26 cellular contexts compared by ENCODE assay signal in genomic region chrX:107845625-107846024, GRCh38. TPM values are rescaled to one million over a fixed set of nuclear protein-coding genes. Genes with fewer than 3 reads are reported as not detected.
DNase-seq lines count a peak whose midpoint lies in the region; ATAC-seq and TF ChIP-seq lines count a peak whose summit lies in the region.
"Had no signal": no experiment of that assay in that cellular context is flagged by ENCODE, and none has a peak within 500 bp of the region (broad histone marks: within the 10 kb centered on the region; RNA-seq: fewer than 3 reads in every experiment).

No MANE protein-coding gene starts in this region.

- TF ChIP-seq CTCF in HEK293 (tag by site-specific recombination; IDR thresholded peaks at IDR 0.05) (no peak), osteoblast (IDR thresholded peaks at IDR 0.05; ENCODE audit: extremely low read depth, low read depth, low read length) (no peak)

- no peak overlapping the region for H2AFZ ChIP-seq in osteoblast (ENCODE audit: low read length)
- H2AFZ ChIP-seq: hepatocyte, parathyroid adenoma had no signal

- DNase-seq in activated T-cell treated with anti-CD3 and anti-CD28 coated beads, Interleukin-2, amount 50 U/mL, for 4 hours, result no peak
- no peak for DNase-seq in activated T-cell treated with anti-CD3 and anti-CD28 coated beads, Interleukin-2, amount 50 U/mL, for 1 hour
- DNase-seq in osteoblast (ENCODE audit: insufficient read length, low spot score, missing footprints) (peak; percentile 39), UCSD-AML1 (lab: John Stamatoyannopoulos, UW; ENCODE audit: unreplicated experiment) (no peak)
- no peak for DNase-seq in effector CD8-positive, alpha-beta T cell (lab: John Stamatoyannopoulos, UW)
- DNase-seq: activated CD4-positive, CD25-positive, alpha-beta regulatory T cell treated with anti-CD3 and anti-CD28 coated beads, Interleukin-2, amount 50 U/mL, for 72 hours; activated CD8-positive, alpha-beta memory T cell treated with anti-CD3 and anti-CD28 coated beads, Interleukin-2, amount 50 U/mL, for 4 hours; activated gamma-delta T cell; amygdala; COR-L47; DMS53; effector memory CD8-positive, alpha-beta T cell; MV-4-11; NCI-H1436 treated with DMSO at 0.1 percent for 48 hours; NCI-H748 treated with DMSO at 0.1 percent for 48 hours; Peyer's patch; SJCRH30; trophoblast cell had no signal

- no peaks in the 10 kb centered on the region for H4K20me1 ChIP-seq in osteoblast (ENCODE audit: insufficient read depth, low read length)
- H4K20me1 ChIP-seq: BLaER1 treated with 17β-estradiol and CSF1 and Interleukin-3, amounts not matched to agents 10 nM and 100 nM had no signal

- peak; percentile 79 to 84 for ATAC-seq in activated T-cell treated with anti-CD3 and anti-CD28 coated beads, Interleukin-2, amount 50 U/mL, for 4 hours
- ATAC-seq in activated T-helper 17 cell treated with anti-CD3 and anti-CD28 coated beads, Interleukin-2, amount 50 U/mL, for 72 hours (replicated peaks), result peak; percentile 91
- ATAC-seq: effector memory CD8-positive, alpha-beta T cell had no signal

- POLR2A ChIA-PET in HEK293 (lab: Yijun Ruan, JAX), result no interaction called here

- H3K27ac Mint-ChIP-seq in activated T-helper 17 cell treated with anti-CD3 and anti-CD28 coated beads, Interleukin-2, amount 50 U/mL, for 72 hours, result no peak overlapping the region
- H3K27ac Mint-ChIP-seq: effector memory CD8-positive, alpha-beta T cell had no signal

- no peak overlapping the region for H3K4me3 Mint-ChIP-seq in activated T-cell treated with anti-CD3 and anti-CD28 coated beads, Interleukin-2, amount 50 U/mL, for 4 hours
- H3K4me3 Mint-ChIP-seq in activated T-helper 17 cell treated with anti-CD3 and anti-CD28 coated beads, Interleukin-2, amount 50 U/mL, for 72 hours, result no peak overlapping the region
- H3K4me3 Mint-ChIP-seq: effector memory CD8-positive, alpha-beta T cell; neural crest cell had no signal

- H3K4me1 Mint-ChIP-seq in activated T-cell treated with anti-CD3 and anti-CD28 coated beads, Interleukin-2, amount 50 U/mL, for 4 hours (ENCODE audit: low read depth), result peaks cover 20% of the 10 kb centered on the region
- peaks cover 4% of the 10 kb centered on the region for H3K4me1 Mint-ChIP-seq in activated T-helper 17 cell treated with anti-CD3 and anti-CD28 coated beads, Interleukin-2, amount 50 U/mL, for 72 hours
- H3K4me1 Mint-ChIP-seq: neural crest cell had no signal

- no peak overlapping the region for H3K4me2 ChIP-seq in osteoblast (ENCODE audit: insufficient read depth, low read length)
- H3K4me2 ChIP-seq: BLaER1 treated with 17β-estradiol and CSF1 and Interleukin-3, amounts not matched to agents 10 nM and 100 nM; hepatocyte had no signal

- H3K9me3 Mint-ChIP-seq in activated T-cell treated with anti-CD3 and anti-CD28 coated beads, Interleukin-2, amount 50 U/mL, for 4 hours, result no peaks in the 10 kb centered on the region
- H3K9me3 Mint-ChIP-seq in activated T-helper 17 cell treated with anti-CD3 and anti-CD28 coated beads, Interleukin-2, amount 50 U/mL, for 72 hours, result no peaks in the 10 kb centered on the region
- H3K9me3 Mint-ChIP-seq: effector memory CD8-positive, alpha-beta T cell had no signal

- no peak overlapping the region for H3K4me3 ChIP-seq in HEK293 (ENCODE audit: low read depth, low read length)
- no peak overlapping the region for H3K4me3 ChIP-seq in osteoblast (ENCODE audit: insufficient read depth, low read length)
- H3K4me3 ChIP-seq: BLaER1 treated with 17β-estradiol and CSF1 and Interleukin-3, amounts not matched to agents 10 nM and 100 nM; breast epithelium; esophagus muscularis mucosa; hepatocyte; Peyer's patch; SJCRH30 had no signal

- H3K36me3 ChIP-seq in HEK293 (ENCODE audit: control insufficient read depth in 2 of 2, insufficient read depth in 1 of 2, low read length in 2 of 2) (peaks cover 3 to 11% of the 10 kb centered on the region in 2 experiments), osteoblast (ENCODE audit: insufficient read depth, low read length) (peaks cover 8% of the 10 kb centered on the region)
- H3K36me3 ChIP-seq: BLaER1 treated with 17β-estradiol and CSF1 and Interleukin-3, amounts not matched to agents 10 nM and 100 nM; breast epithelium; SJCRH30 had no signal

- H3K79me2 ChIP-seq in osteoblast (ENCODE audit: insufficient read depth, low read length), result no peaks in the 10 kb centered on the region
- H3K79me2 ChIP-seq: hepatocyte, parathyroid adenoma had no signal

- H3K9me3 ChIP-seq in HEK293 (ENCODE audit: control insufficient read depth, insufficient read depth, low read depth, low read length) (no peaks in the 10 kb centered on the region), osteoblast (ENCODE audit: low read depth, low read length) (no peaks in the 10 kb centered on the region)
- H3K9me3 ChIP-seq: BLaER1 treated with 17β-estradiol and CSF1 and Interleukin-3, amounts not matched to agents 10 nM and 100 nM; breast epithelium; esophagus muscularis mucosa; Peyer's patch; SJCRH30 had no signal

- H3K36me3 Mint-ChIP-seq in activated T-cell treated with anti-CD3 and anti-CD28 coated beads, Interleukin-2, amount 50 U/mL, for 4 hours (ENCODE audit: insufficient read depth), result peaks cover 15% of the 10 kb centered on the region
- H3K36me3 Mint-ChIP-seq in activated T-helper 17 cell treated with anti-CD3 and anti-CD28 coated beads, Interleukin-2, amount 50 U/mL, for 72 hours (ENCODE audit: low read depth), result peaks cover 22% of the 10 kb centered on the region

- H3K27ac ChIP-seq in HEK293 (ENCODE audit: extremely low read depth, low read depth, low read length), result no peak overlapping the region
- H3K27ac ChIP-seq in osteoblast (ENCODE audit: low read depth, low read length), result no peak overlapping the region
- H3K27ac ChIP-seq: BLaER1 treated with 17β-estradiol and CSF1 and Interleukin-3, amounts not matched to agents 10 nM and 100 nM; breast epithelium; esophagus muscularis mucosa; hepatocyte; parathyroid adenoma; Peyer's patch; SJCRH30 had no signal

- H3K4me1 ChIP-seq in HEK293 (ENCODE audit: control insufficient read depth, insufficient read depth, low read length), result no peaks in the 10 kb centered on the region
- H3K4me1 ChIP-seq in osteoblast (ENCODE audit: insufficient read depth, low read length), result no peaks in the 10 kb centered on the region
- H3K4me1 ChIP-seq: breast epithelium, parathyroid adenoma, SJCRH30 had no signal

- no peaks in the 10 kb centered on the region for H3K27me3 Mint-ChIP-seq in activated T-cell treated with anti-CD3 and anti-CD28 coated beads, Interleukin-2, amount 50 U/mL, for 4 hours (ENCODE audit: low read depth)
- no peaks in the 10 kb centered on the region for H3K27me3 Mint-ChIP-seq in activated T-helper 17 cell treated with anti-CD3 and anti-CD28 coated beads, Interleukin-2, amount 50 U/mL, for 72 hours
- H3K27me3 Mint-ChIP-seq: effector memory CD8-positive, alpha-beta T cell had no signal

- CTCF ChIA-PET in HEK293 (lab: Yijun Ruan, JAX), result no interaction called here

- H3K27me3 ChIP-seq in osteoblast (ENCODE audit: insufficient read depth, low read length), result peaks cover 3% of the 10 kb centered on the region
- H3K27me3 ChIP-seq: esophagus muscularis mucosa, hepatocyte, Peyer's patch, SJCRH30 had no signal

TF ChIP-seq in HEK293, 187 proteins besides CTCF, POLR2A, EP300 and RAD21:
- no peak for TF ChIP-seq SP3 (tag by site-specific recombination; IDR thresholded peaks at IDR 0.05)
- TF ChIP-seq ZNF560 (tag by site-specific recombination; IDR thresholded peaks at IDR 0.05; ENCODE audit: borderline replicate concordance), result no peak
- no peak for TF ChIP-seq ZBTB17 (tag by site-specific recombination; IDR thresholded peaks at IDR 0.05)
- peak; percentile 97 for TF ChIP-seq EGR2 (tag by site-specific recombination; IDR thresholded peaks at IDR 0.05; ENCODE audit: low read depth)
- no peak for TF ChIP-seq GLIS1 (tag by site-specific recombination; IDR thresholded peaks at IDR 0.05)
- peak; percentile 96 for TF ChIP-seq ZFHX2 (tag by site-specific recombination; conservative IDR thresholded peaks at IDR 0.05)
TF ChIP-seq in HEK293: peak in this region for 2.

RNA-seq across cellular contexts. Expression of gene MID2, which starts 20.0 kb away (rescaled TPM):
- 10 to 100 TPM; 10.8 to 16.4 (median 14.3) TPM for total RNA-seq in activated T-cell treated with anti-CD3 and anti-CD28 coated beads, Interleukin-2, amount 50 U/mL, for 4 hours
- 1 to 10 TPM; 4.2 to 7.1 TPM for total RNA-seq in activated T-helper 17 cell treated with anti-CD3 and anti-CD28 coated beads, Interleukin-2, amount 50 U/mL, for 72 hours
- 19.9 and 23.6 TPM in 2 replicates for total RNA-seq in osteoblast
